Comparison of ENCODE assay signal across 8 cellular contexts in genomic region chr6:16471222-16471784, GRCh38.
DNase-seq lines count a peak whose midpoint lies in the region; ATAC-seq and TF ChIP-seq lines count a peak whose summit lies in the region.

No MANE protein-coding gene starts in this region.

- no peak for TF ChIP-seq CTCF in chondrocyte (IDR thresholded peaks at IDR 0.05)

- H3K27ac Mint-ChIP-seq in chondrocyte (ENCODE audit: unreplicated experiment), result peak overlapping the region; percentile 86

- DNase-seq in DMS 273 treated with DMSO at 0.1 percent for 48 hours (lab: John Stamatoyannopoulos, UW) (peak; percentile 76), chondrocyte (ENCODE audit: low spot score) (no peak), Ammon's horn (ENCODE audit: low spot score) (no peak), AML-193 (lab: John Stamatoyannopoulos, UW) (no peak), SHP77 treated with DMSO at 0.1 percent for 48 hours (lab: John Stamatoyannopoulos, UW) (no peak), NCI-H446 (lab: John Stamatoyannopoulos, UW) (no peak)

- H3K4me1 Mint-ChIP-seq in chondrocyte (ENCODE audit: low read depth), result peaks cover 44% of the 10 kb centered on the region

- H3K4me3 Mint-ChIP-seq in chondrocyte (ENCODE audit: unreplicated experiment), result no peak overlapping the region

- ATAC-seq in GM19463 (IDR thresholded peaks at IDR 0.05; ENCODE audit: unreplicated experiment), result peak; percentile 42
- peak; percentile 62 for ATAC-seq in HG03354 (IDR thresholded peaks at IDR 0.05; ENCODE audit: poor library complexity, severe bottlenecking, unreplicated experiment)

- no peaks in the 10 kb centered on the region for H3K27me3 Mint-ChIP-seq in chondrocyte (ENCODE audit: low read depth)

- H3K36me3 Mint-ChIP-seq in chondrocyte (ENCODE audit: low read depth), result peaks cover 2% of the 10 kb centered on the region

- H3K9me3 Mint-ChIP-seq in chondrocyte (ENCODE audit: low read depth), result peaks cover 3% of the 10 kb centered on the region
